Comparison of ENCODE assay signal across 29 cellular contexts in genomic region chr5:106423109-106423897, GRCh38.
DNase-seq lines count a peak whose midpoint lies in the region; ATAC-seq and TF ChIP-seq lines count a peak whose summit lies in the region.
"Had no signal": no experiment of that assay in that cellular context is flagged by ENCODE, and none has a peak within 500 bp of the region (broad histone marks: within the 10 kb centered on the region; RNA-seq: fewer than 3 reads in every experiment).

No MANE protein-coding gene starts in this region.

- no peaks in the 10 kb centered on the region for H3K9me3 ChIP-seq in CD8-positive, alpha-beta memory T cell (ENCODE audit: low read length)
- H3K9me3 ChIP-seq: HAP-1, MG63, SK-N-SH had no signal

- H3K4me3 ChIP-seq in CD8-positive, alpha-beta memory T cell (ENCODE audit: low read length) = no peak overlapping the region
- H3K4me3 ChIP-seq: cardiac muscle cell, HAP-1, hepatocyte, K562, left lung, MG63, skin epidermis had no signal

- no peaks in the 10 kb centered on the region for H3K27me3 Mint-ChIP-seq in chondrocyte (ENCODE audit: low read depth)
- H3K27me3 Mint-ChIP-seq in natural killer cell (ENCODE audit: low read depth in 2 of 2) = no peaks in the 10 kb centered on the region
- H3K27me3 Mint-ChIP-seq in CD8-positive, alpha-beta memory T cell = no peaks in the 10 kb centered on the region
- H3K27me3 Mint-ChIP-seq: activated CD4-positive, alpha-beta memory T cell treated with anti-CD3 and anti-CD28 coated beads for 36 hours; CD4-positive, CD25-positive, alpha-beta regulatory T cell; type B pancreatic cell had no signal

- DNase-seq in chondrocyte (ENCODE audit: low spot score) = peak; percentile 84
- DNase-seq in natural killer cell = no peak
- DNase-seq in activated naive CD4-positive, alpha-beta T cell treated with Interleukin-2 at 50 U/mL for 16 hours = no peak
- no peak for DNase-seq in NCI-H2196 (lab: John Stamatoyannopoulos, UW; ENCODE audit: unreplicated experiment)
- no peak for DNase-seq in CD8-positive, alpha-beta memory T cell
- DNase-seq: activated CD4-positive, alpha-beta memory T cell treated with anti-CD3 and anti-CD28 coated beads for 36 hours; activated CD4-positive, CD25-positive, alpha-beta regulatory T cell treated with anti-CD3 and anti-CD28 coated beads, Interleukin-2, amount 50 U/mL, for 72 hours; activated CD8-positive, alpha-beta memory T cell treated with anti-CD3 and anti-CD28 coated beads, Interleukin-2, amount 50 U/mL, for 4 hours; aorta; CD4-positive, CD25-positive, alpha-beta regulatory T cell; cortex of kidney; DMS 273 treated with DMSO at 0.1 percent for 48 hours; foreskin fibroblast; MG63; NCI-H1105 treated with DMSO at 0.1 percent for 48 hours; NCI-H1930; SK-N-SH had no signal

- H3K4me3 Mint-ChIP-seq in chondrocyte (ENCODE audit: unreplicated experiment) (no peak overlapping the region), natural killer cell (no peak overlapping the region)
- no peak overlapping the region for H3K4me3 Mint-ChIP-seq in CD8-positive, alpha-beta memory T cell
- H3K4me3 Mint-ChIP-seq: activated CD4-positive, alpha-beta memory T cell treated with anti-CD3 and anti-CD28 coated beads for 36 hours; CD4-positive, CD25-positive, alpha-beta regulatory T cell; T-helper 1 cell treated with Interleukin-12 subunit alpha and Interleukin-12 subunit beta and Interleukin-4 antibody, amounts not matched to agents 30 μg/mL and 1 μg/mL, for 36 hours; type B pancreatic cell had no signal

- H3K9me3 Mint-ChIP-seq in chondrocyte (ENCODE audit: low read depth) (peaks cover 5% of the 10 kb centered on the region), natural killer cell (peaks cover 2 to 3% of the 10 kb centered on the region in 2 donors)
- H3K9me3 Mint-ChIP-seq in CD8-positive, alpha-beta memory T cell = peaks cover 0 to 21% (median 2%) of the 10 kb centered on the region in 5 donors
- H3K9me3 Mint-ChIP-seq: activated CD4-positive, alpha-beta memory T cell treated with anti-CD3 and anti-CD28 coated beads for 36 hours; T-helper 1 cell treated with Interleukin-12 subunit alpha and Interleukin-12 subunit beta and Interleukin-4 antibody, amounts not matched to agents 30 μg/mL and 1 μg/mL, for 36 hours; type B pancreatic cell had no signal

- H3K27ac Mint-ChIP-seq in chondrocyte (ENCODE audit: unreplicated experiment) (no peak overlapping the region), natural killer cell (no peak overlapping the region)
- H3K27ac Mint-ChIP-seq in CD8-positive, alpha-beta memory T cell = no peak overlapping the region
- H3K27ac Mint-ChIP-seq: activated CD4-positive, alpha-beta memory T cell treated with anti-CD3 and anti-CD28 coated beads for 36 hours; activated naive CD4-positive, alpha-beta T cell treated with anti-CD3 and anti-CD28 coated beads, Interleukin-2, amount 50 U/mL, for 72 hours; CD4-positive, CD25-positive, alpha-beta regulatory T cell; T-helper 1 cell treated with Interleukin-12 subunit alpha and Interleukin-12 subunit beta and Interleukin-4 antibody, amounts not matched to agents 30 μg/mL and 1 μg/mL, for 36 hours; type B pancreatic cell had no signal

- H3K4me1 Mint-ChIP-seq in chondrocyte (ENCODE audit: low read depth) (peaks cover 26% of the 10 kb centered on the region), natural killer cell (no peaks in the 10 kb centered on the region)
- H3K4me1 Mint-ChIP-seq in CD8-positive, alpha-beta memory T cell = no peaks in the 10 kb centered on the region
- H3K4me1 Mint-ChIP-seq: CD4-positive, CD25-positive, alpha-beta regulatory T cell had no signal

- ATAC-seq in HG03025 (IDR thresholded peaks at IDR 0.05; ENCODE audit: low FRiP score, unreplicated experiment) = peak; percentile 41
- peak in 2 of 3 donors; percentile 12 to 32 for ATAC-seq in natural killer cell
- no peak for ATAC-seq in GM21619 (IDR thresholded peaks at IDR 0.05; ENCODE audit: unreplicated experiment)
- ATAC-seq: activated naive CD4-positive, alpha-beta T cell treated with anti-CD3 and anti-CD28 coated beads, Interleukin-2, amount 50 U/mL, for 72 hours; esophagus mucosa; K562; left lung had no signal

- H3K27ac ChIP-seq in CD8-positive, alpha-beta memory T cell (ENCODE audit: low read depth, low read length) = no peak overlapping the region
- H3K27ac ChIP-seq: cardiac muscle cell, hepatocyte, left lung, skin epidermis had no signal

- POLR2A ChIA-PET in CD8-positive, alpha-beta memory T cell (lab: Charles Lee) = no interaction called here

- intact Hi-C loops in natural killer cell (cut with micrococcal nuclease) = no loop called here

- H3K27me3 ChIP-seq in CD8-positive, alpha-beta memory T cell (ENCODE audit: insufficient read depth, low read length, poor library complexity, severe bottlenecking) = no peaks in the 10 kb centered on the region
- H3K27me3 ChIP-seq: cardiac muscle cell, hepatocyte, left lung, MG63 had no signal

- H3K4me1 ChIP-seq in CD8-positive, alpha-beta memory T cell (ENCODE audit: insufficient read depth, low read length) = no peaks in the 10 kb centered on the region
- H3K4me1 ChIP-seq: HAP-1, left lung had no signal

- CTCF ChIA-PET in CD8-positive, alpha-beta memory T cell (lab: Charles Lee) = no interaction called here

- TF ChIP-seq CTCF in chondrocyte (IDR thresholded peaks at IDR 0.05) (no peak), natural killer cell (IDR thresholded peaks at IDR 0.05) (no peak)

- H3K36me3 Mint-ChIP-seq in chondrocyte (ENCODE audit: low read depth) (no peaks in the 10 kb centered on the region), natural killer cell (no peaks in the 10 kb centered on the region)
- no peaks in the 10 kb centered on the region for H3K36me3 Mint-ChIP-seq in CD8-positive, alpha-beta memory T cell
- H3K36me3 Mint-ChIP-seq: activated CD4-positive, alpha-beta memory T cell treated with anti-CD3 and anti-CD28 coated beads for 36 hours; activated naive CD4-positive, alpha-beta T cell treated with anti-CD3 and anti-CD28 coated beads, Interleukin-2, amount 50 U/mL, for 72 hours; CD4-positive, CD25-positive, alpha-beta regulatory T cell; type B pancreatic cell had no signal

- no peaks in the 10 kb centered on the region for H3K36me3 ChIP-seq in CD8-positive, alpha-beta memory T cell (ENCODE audit: insufficient read depth, low read length)
- H3K36me3 ChIP-seq: cardiac muscle cell, HAP-1, left lung, MG63 had no signal
